In the genomic region with DNA sequence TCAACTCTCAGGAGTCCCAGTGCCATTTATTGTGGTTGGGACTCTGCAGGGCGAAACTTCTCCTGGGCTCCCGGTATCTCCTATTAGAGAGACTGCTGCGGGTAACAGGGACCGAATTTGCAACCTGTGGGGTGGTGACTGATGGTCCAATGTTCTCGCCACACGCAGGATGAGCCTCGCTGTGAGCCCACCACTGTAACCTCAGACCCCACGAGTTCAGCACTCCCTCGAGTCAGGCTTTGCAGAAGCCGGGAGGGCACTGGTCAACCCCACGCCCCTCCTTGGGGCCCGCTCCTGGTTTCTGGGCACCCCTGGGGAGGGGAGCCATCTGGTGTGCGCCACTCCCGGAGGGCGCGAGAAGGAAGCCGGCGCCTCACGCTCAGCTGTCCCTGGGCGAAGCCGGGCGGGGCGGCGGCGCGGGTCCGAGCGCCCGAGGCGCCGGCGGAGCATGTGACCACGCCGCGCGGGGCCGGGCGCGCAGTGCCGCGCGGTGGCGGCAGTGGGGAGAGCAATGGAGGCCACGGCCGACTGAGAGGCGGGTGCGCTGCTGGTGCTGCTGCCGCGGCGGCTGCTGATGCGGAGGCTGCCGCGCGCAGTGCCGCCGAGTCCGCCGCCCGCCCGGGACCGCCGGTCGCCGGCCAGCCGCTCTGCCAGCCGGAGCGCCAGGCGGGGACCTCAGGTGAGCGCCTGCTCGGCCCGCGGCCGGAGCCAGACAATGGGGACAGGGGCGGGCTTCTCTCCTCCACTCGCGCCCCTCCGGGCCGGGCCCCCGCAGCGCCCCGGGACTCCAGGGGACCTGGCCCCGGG, we compare ENCODE assay signal across 1 cellular context.
A peak's percentile ranks its signal among the peaks of the same experiment; 100 is the strongest.
TF ChIP-seq lines count a peak whose summit lies in the region.

No MANE protein-coding gene starts in this region.

TF ChIP-seq in K562, 482 proteins besides CTCF, POLR2A, EP300 and RAD21 (continued from another document and continues in another):
- TF ChIP-seq, protein P1, sequence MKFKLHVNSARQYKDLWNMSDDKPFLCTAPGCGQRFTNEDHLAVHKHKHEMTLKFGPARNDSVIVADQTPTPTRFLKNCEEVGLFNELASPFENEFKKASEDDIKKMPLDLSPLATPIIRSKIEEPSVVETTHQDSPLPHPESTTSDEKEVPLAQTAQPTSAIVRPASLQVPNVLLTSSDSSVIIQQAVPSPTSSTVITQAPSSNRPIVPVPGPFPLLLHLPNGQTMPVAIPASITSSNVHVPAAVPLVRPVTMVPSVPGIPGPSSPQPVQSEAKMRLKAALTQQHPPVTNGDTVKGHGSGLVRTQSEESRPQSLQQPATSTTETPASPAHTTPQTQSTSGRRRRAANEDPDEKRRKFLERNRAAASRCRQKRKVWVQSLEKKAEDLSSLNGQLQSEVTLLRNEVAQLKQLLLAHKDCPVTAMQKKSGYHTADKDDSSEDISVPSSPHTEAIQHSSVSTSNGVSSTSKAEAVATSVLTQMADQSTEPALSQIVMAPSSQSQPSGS (CRISPR knock-in tag; IDR thresholded peaks at IDR 0.05): no peak
- TF ChIP-seq MCM7 (IDR thresholded peaks at IDR 0.05): no peak
- no peak for TF ChIP-seq KDM5B (IDR thresholded peaks at IDR 0.05; ENCODE audit: insufficient replicate concordance, low read depth, low read length)
- TF ChIP-seq MECOM (CRISPR knock-in tag; IDR thresholded peaks at IDR 0.05): no peak
- TF ChIP-seq NFYB (IDR thresholded peaks at IDR 0.05; ENCODE audit: extremely low read depth, insufficient read length): no peak
- no peak for TF ChIP-seq ZNF24 (IDR thresholded peaks at IDR 0.05)
- no peak for TF ChIP-seq ZNF830 (CRISPR knock-in tag; IDR thresholded peaks at IDR 0.05)
- no peak for TF ChIP-seq SREBF1 (IDR thresholded peaks at IDR 0.05; ENCODE audit: borderline replicate concordance, low read depth, low read length)
- no peak for TF ChIP-seq ZNF277 (CRISPR knock-in tag; IDR thresholded peaks at IDR 0.05; ENCODE audit: borderline replicate concordance)
- no peak for TF ChIP-seq SLC30A9 (CRISPR knock-in tag; IDR thresholded peaks at IDR 0.05)
- no peak for TF ChIP-seq NCOA4 (IDR thresholded peaks at IDR 0.05; ENCODE audit: partially characterized antibody)
- TF ChIP-seq ZKSCAN3 (CRISPR knock-in tag; IDR thresholded peaks at IDR 0.05): no peak
- no peak for TF ChIP-seq SREBF2 (CRISPR knock-in tag; IDR thresholded peaks at IDR 0.05)
- TF ChIP-seq CXXC5 (CRISPR knock-in tag; IDR thresholded peaks at IDR 0.05): peak; percentile 79
- no peak for TF ChIP-seq GTF2E2 (tag; IDR thresholded peaks at IDR 0.05)
- no peak for TF ChIP-seq EWSR1 (IDR thresholded peaks at IDR 0.05; ENCODE audit: borderline replicate concordance, low read depth, partially characterized antibody)
- no peak for TF ChIP-seq MCM3 (IDR thresholded peaks at IDR 0.05)
- TF ChIP-seq RNF219 (CRISPR knock-in tag; IDR thresholded peaks at IDR 0.05): no peak
- TF ChIP-seq MTF1 (CRISPR knock-in tag; IDR thresholded peaks at IDR 0.05; ENCODE audit: borderline replicate concordance): no peak
- no peak for TF ChIP-seq RBM15 (IDR thresholded peaks at IDR 0.05; ENCODE audit: insufficient read depth, low read length)
- no peak for TF ChIP-seq TEAD1 (CRISPR knock-in tag; IDR thresholded peaks at IDR 0.05)
- TF ChIP-seq NR1H2 (CRISPR knock-in tag; IDR thresholded peaks at IDR 0.05): no peak
- no peak for TF ChIP-seq GTF2F1 (IDR thresholded peaks at IDR 0.05; ENCODE audit: low read depth, low read length)
- no peak for TF ChIP-seq NFXL1 (CRISPR knock-in tag; IDR thresholded peaks at IDR 0.05)
- 0 out of 2 replicates have a peak, but pooled peaks have one; percentile 31 for TF ChIP-seq CREB3L1 (IDR thresholded peaks at IDR 0.05; ENCODE audit: borderline replicate concordance, low read depth)
- no peak for TF ChIP-seq SMARCE1 (IDR thresholded peaks at IDR 0.05)
- TF ChIP-seq RERE (CRISPR knock-in tag; IDR thresholded peaks at IDR 0.05; ENCODE audit: borderline replicate concordance): no peak
- no peak for TF ChIP-seq PRMT5 (CRISPR knock-in tag; IDR thresholded peaks at IDR 0.05)
- TF ChIP-seq CCNT2 (IDR thresholded peaks at IDR 0.05; ENCODE audit: borderline replicate concordance, extremely low read depth, insufficient read length, low read depth, low read length): peak; percentile 46
- TF ChIP-seq, protein P2, sequence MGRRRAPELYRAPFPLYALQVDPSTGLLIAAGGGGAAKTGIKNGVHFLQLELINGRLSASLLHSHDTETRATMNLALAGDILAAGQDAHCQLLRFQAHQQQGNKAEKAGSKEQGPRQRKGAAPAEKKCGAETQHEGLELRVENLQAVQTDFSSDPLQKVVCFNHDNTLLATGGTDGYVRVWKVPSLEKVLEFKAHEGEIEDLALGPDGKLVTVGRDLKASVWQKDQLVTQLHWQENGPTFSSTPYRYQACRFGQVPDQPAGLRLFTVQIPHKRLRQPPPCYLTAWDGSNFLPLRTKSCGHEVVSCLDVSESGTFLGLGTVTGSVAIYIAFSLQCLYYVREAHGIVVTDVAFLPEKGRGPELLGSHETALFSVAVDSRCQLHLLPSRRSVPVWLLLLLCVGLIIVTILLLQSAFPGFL (CRISPR knock-in tag; IDR thresholded peaks at IDR 0.05): no peak
- no peak for TF ChIP-seq ZBTB26 (CRISPR knock-in tag; IDR thresholded peaks at IDR 0.05)
- no peak for TF ChIP-seq HBP1 (CRISPR knock-in tag; IDR thresholded peaks at IDR 0.05)
- no peak for TF ChIP-seq ZNF408 (CRISPR knock-in tag; IDR thresholded peaks at IDR 0.05; ENCODE audit: low read depth)
- TF ChIP-seq, protein P3, sequence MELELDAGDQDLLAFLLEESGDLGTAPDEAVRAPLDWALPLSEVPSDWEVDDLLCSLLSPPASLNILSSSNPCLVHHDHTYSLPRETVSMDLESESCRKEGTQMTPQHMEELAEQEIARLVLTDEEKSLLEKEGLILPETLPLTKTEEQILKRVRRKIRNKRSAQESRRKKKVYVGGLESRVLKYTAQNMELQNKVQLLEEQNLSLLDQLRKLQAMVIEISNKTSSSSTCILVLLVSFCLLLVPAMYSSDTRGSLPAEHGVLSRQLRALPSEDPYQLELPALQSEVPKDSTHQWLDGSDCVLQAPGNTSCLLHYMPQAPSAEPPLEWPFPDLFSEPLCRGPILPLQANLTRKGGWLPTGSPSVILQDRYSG (tag; conservative IDR thresholded peaks at IDR 0.05; ENCODE audit: low read depth): no peak
- TF ChIP-seq MYNN (IDR thresholded peaks at IDR 0.05): no peak
- TF ChIP-seq MYNN (CRISPR knock-in tag; IDR thresholded peaks at IDR 0.05): no peak
- TF ChIP-seq HDAC8 (tag; IDR thresholded peaks at IDR 0.05): no peak
- no peak for TF ChIP-seq ZC3H8 (IDR thresholded peaks at IDR 0.05)
- no peak for TF ChIP-seq PPARD (CRISPR knock-in tag; IDR thresholded peaks at IDR 0.05)
- no peak for TF ChIP-seq NUFIP1 (IDR thresholded peaks at IDR 0.05; ENCODE audit: partially characterized antibody)
- TF ChIP-seq ZNF212 (CRISPR knock-in tag; IDR thresholded peaks at IDR 0.05): no peak
- no peak for TF ChIP-seq SMARCB1 (IDR thresholded peaks at IDR 0.05; ENCODE audit: insufficient read length, low read depth)
- no peak for TF ChIP-seq ZNF133 (CRISPR knock-in tag; IDR thresholded peaks at IDR 0.05)
- TF ChIP-seq TAF1 (IDR thresholded peaks at IDR 0.05; ENCODE audit: control insufficient read depth, extremely low read depth, insufficient read depth, low read length, severe bottlenecking): no peak
- TF ChIP-seq TBL1XR1 (IDR thresholded peaks at IDR 0.05; ENCODE audit: low read length in 2 of 2): no peak
- TF ChIP-seq ZNF511 (CRISPR knock-in tag; IDR thresholded peaks at IDR 0.05): 0 out of 2 replicates have a peak, but pooled peaks have one; percentile 35
- TF ChIP-seq FOXP1 (CRISPR knock-in tag; IDR thresholded peaks at IDR 0.05): no peak
- no peak for TF ChIP-seq EP400 (IDR thresholded peaks at IDR 0.05)
- no peak for TF ChIP-seq ZNF217 (CRISPR knock-in tag; IDR thresholded peaks at IDR 0.05)
- TF ChIP-seq MTA2 (IDR thresholded peaks at IDR 0.05; ENCODE audit: low read depth): no peak
